ENCODE assay signal across 11 cellular contexts in genomic region chr5:148760945-148761638, GRCh38.
A peak's percentile ranks its signal among the peaks of the same experiment; 100 is the strongest.
DNase-seq lines count a peak whose midpoint lies in the region; ATAC-seq, FAIRE-seq and TF ChIP-seq lines count a peak whose summit lies in the region.
"Had no signal": no experiment of that assay in that cellular context is flagged by ENCODE, and none has a peak within 500 bp of the region (broad histone marks: within the 10 kb centered on the region; RNA-seq: fewer than 3 reads in every experiment).

No MANE protein-coding gene starts in this region.

- ATAC-seq in GM19467 (IDR thresholded peaks at IDR 0.05; ENCODE audit: unreplicated experiment) (peak; percentile 100), HG03064 (IDR thresholded peaks at IDR 0.05; ENCODE audit: low read depth, unreplicated experiment) (peak; percentile 100)
- ATAC-seq: mucosa of descending colon had no signal

- no peak for TF ChIP-seq POLR2A in GM12892 (IDR thresholded peaks at IDR 0.05; ENCODE audit: low read depth, low read length)

- DNase-seq in GM12892 (ENCODE audit: insufficient read length) (peak; percentile 2), SKM-1 (lab: John Stamatoyannopoulos, UW; ENCODE audit: unreplicated experiment) (peak; percentile 81), NCI-H2107 (lab: John Stamatoyannopoulos, UW) (no peak), NCI-H510A (lab: John Stamatoyannopoulos, UW) (no peak), globus pallidus (ENCODE audit: low spot score) (no peak)
- no peak for DNase-seq in stimulated activated naive CD4-positive, alpha-beta T cell treated with Interleukin-2 at 50 U/mL for 16 hours (lab: John Stamatoyannopoulos, UW)
- DNase-seq: BE2C, mucosa of descending colon, NCI-H2029 treated with DMSO at 0.1 percent for 48 hours had no signal

- FAIRE-seq in GM12892 (lab: Jason Lieb, UNC): peak; percentile 36

Comparison
In these comparisons a context has a peak if more than half of its experiments do, and no peak if none do; other contexts are left out.
1. DNase-seq: peak in GM12892 (single experiment) and SKM-1 (single experiment); none in NCI-H2107 (single experiment), stimulated activated naive CD4-positive, alpha-beta T cell treated with Interleukin-2 at 50 U/mL for 16 hours (single experiment), NCI-H510A (single experiment) and globus pallidus (single experiment).